In genomic region chr7:114158275-114158674, GRCh38 we compare ENCODE assay signal across 14 cellular contexts.
DNase-seq lines count a peak whose midpoint lies in the region; ATAC-seq lines count a peak whose summit lies in the region.
"Had no signal": no experiment of that assay in that cellular context is flagged by ENCODE, and none has a peak within 500 bp of the region (broad histone marks: within the 10 kb centered on the region; RNA-seq: fewer than 3 reads in every experiment).

No MANE protein-coding gene starts in this region.

- no peak overlapping the region for H3K4me3 ChIP-seq in mesenchymal stem cell (ENCODE audit: insufficient read depth in 1 of 2, low read depth in 1 of 2, low read length in 2 of 2)
- H3K4me3 ChIP-seq: BLaER1, K562 had no signal

- no peaks in the 10 kb centered on the region for H3K79me1 ChIP-seq in mesenchymal stem cell (replicated peaks; ENCODE audit: low read length, poor library complexity, severe bottlenecking)

- no peak overlapping the region for H3K14ac ChIP-seq in mesenchymal stem cell (ENCODE audit: low read length in 2 of 2)

- no peaks in the 10 kb centered on the region for H3K4me1 ChIP-seq in mesenchymal stem cell (ENCODE audit: control insufficient read depth, insufficient read depth, low read depth, low read length)
- H3K4me1 ChIP-seq: BLaER1 had no signal

- no peak overlapping the region for H3K4me2 ChIP-seq in mesenchymal stem cell (ENCODE audit: low read length, poor library complexity, severe bottlenecking)
- H3K4me2 ChIP-seq: BLaER1 had no signal

- no peaks in the 10 kb centered on the region for H3K9me3 ChIP-seq in mesenchymal stem cell (ENCODE audit: control insufficient read depth, low read length)
- H3K9me3 ChIP-seq: BLaER1 had no signal

- H4K8ac ChIP-seq in mesenchymal stem cell (ENCODE audit: low read length): no peak overlapping the region

- in situ Hi-C loops in Caki2 (cut with HindIII; ENCODE audit: low pct_unique_long_range_greater_than_20kb, low sequenced_read_pairs): no loop called here

- no peak overlapping the region for H2BK12ac ChIP-seq in mesenchymal stem cell (ENCODE audit: low read length in 2 of 2)

- H3K23ac ChIP-seq in mesenchymal stem cell (ENCODE audit: low read length in 2 of 2): no peak overlapping the region

- H3K27ac ChIP-seq in mesenchymal stem cell (ENCODE audit: low read length, poor library complexity, severe bottlenecking): peak overlapping the region; percentile 47
- H3K27ac ChIP-seq: BLaER1 had no signal

- no peaks in the 10 kb centered on the region for H3K36me3 ChIP-seq in mesenchymal stem cell (ENCODE audit: control insufficient read depth in 1 of 2, insufficient read depth in 2 of 2, low read depth in 1 of 2, low read length in 2 of 2)
- H3K36me3 ChIP-seq: BLaER1 had no signal

- no peak overlapping the region for H3K18ac ChIP-seq in mesenchymal stem cell (ENCODE audit: low read depth in 1 of 2, low read length in 2 of 2)

- no peak overlapping the region for H2BK120ac ChIP-seq in mesenchymal stem cell (ENCODE audit: low read depth, low read length)

- H3K9ac ChIP-seq in mesenchymal stem cell (ENCODE audit: low read length): no peak overlapping the region
- H3K9ac ChIP-seq: BLaER1 had no signal

- H2BK5ac ChIP-seq in mesenchymal stem cell (ENCODE audit: low read depth, low read length, poor library complexity, severe bottlenecking): no peak overlapping the region

- 69% methylated on average over 2 of the region's 3 CpGs for WGBS in mesenchymal stem cell

- H4K91ac ChIP-seq in mesenchymal stem cell (ENCODE audit: low read length): no peak overlapping the region

- DNase-seq in Caki2 (ENCODE audit: low read depth): peak; percentile 12
- peak; percentile 32 for DNase-seq in glomerular visceral epithelial cell (ENCODE audit: extremely low spot score)
- DNase-seq in mesenchymal stem cell: no peak
- no peak for DNase-seq in HCEC 1CT
- DNase-seq: Calu3; CD4-positive, alpha-beta memory T cell; DMS79 treated with DMSO at 0.1 percent for 48 hours; GF-D8; H9; IMR-90 had no signal

- no peaks in the 10 kb centered on the region for H3K27me3 ChIP-seq in mesenchymal stem cell (ENCODE audit: control insufficient read depth in 1 of 2, insufficient read depth in 1 of 2, low read length in 2 of 2)
- H3K27me3 ChIP-seq: BLaER1 had no signal

- H2BK15ac ChIP-seq in mesenchymal stem cell (ENCODE audit: low read depth, poor library complexity, severe bottlenecking): no peak overlapping the region

- no peak for ATAC-seq in HG03095 (IDR thresholded peaks at IDR 0.05; ENCODE audit: unreplicated experiment)
- ATAC-seq in HG03378 (IDR thresholded peaks at IDR 0.05; ENCODE audit: unreplicated experiment): no peak
- ATAC-seq: K562 had no signal

- no peak overlapping the region for H2AK5ac ChIP-seq in mesenchymal stem cell (ENCODE audit: low read length, severe bottlenecking)

- H3K4ac ChIP-seq in mesenchymal stem cell (ENCODE audit: low read depth in 1 of 2, low read length in 2 of 2): no peak overlapping the region

- H2AFZ ChIP-seq in mesenchymal stem cell (ENCODE audit: low read depth, low read length): no peak overlapping the region

Comparison
In these comparisons a context has a peak if more than half of its experiments do, and no peak if none do; other contexts are left out.
1. DNase-seq: peak in Caki2 (single experiment) and glomerular visceral epithelial cell (single experiment); none in mesenchymal stem cell (single experiment) and HCEC 1CT (single experiment).